ENCODE assay signal across 20 cellular contexts in the genomic region with DNA sequence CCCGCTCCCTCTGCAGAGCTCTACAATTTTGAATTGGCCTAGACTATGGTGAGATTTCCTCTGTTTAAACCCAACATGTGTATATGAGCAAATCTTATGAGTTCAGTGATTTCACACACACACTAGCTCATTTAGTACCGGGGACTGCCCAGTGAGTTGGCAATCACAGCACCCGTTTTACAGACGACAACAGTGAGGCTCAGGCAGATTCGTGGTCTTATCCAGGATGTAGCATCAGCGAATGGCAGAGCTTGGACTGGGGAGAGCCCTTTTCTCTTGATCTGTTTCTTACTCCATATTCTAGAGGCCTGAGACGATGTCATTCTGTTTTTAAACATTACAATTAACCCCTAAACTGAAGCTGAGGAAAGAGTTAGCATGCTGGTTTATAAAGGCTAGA.
A peak's percentile ranks its signal among the peaks of the same experiment; 100 is the strongest.
DNase-seq lines count a peak whose midpoint lies in the region; ATAC-seq and TF ChIP-seq lines count a peak whose summit lies in the region.
"Had no signal": no experiment of that assay in that cellular context is flagged by ENCODE, and none has a peak within 500 bp of the region (broad histone marks: within the 10 kb centered on the region; RNA-seq: fewer than 3 reads in every experiment).

No MANE protein-coding gene starts in this region.

- peaks cover 12 to 22% (median 17%) of the 10 kb centered on the region in 4 donors for H3K4me1 Mint-ChIP-seq in CD4-positive, alpha-beta memory T cell
- H3K4me1 Mint-ChIP-seq in T-cell: peaks cover 20 to 24% (median 24%) of the 10 kb centered on the region in 3 donors
- H3K4me1 Mint-ChIP-seq in activated naive CD8-positive, alpha-beta T cell treated with anti-CD3 and anti-CD28 coated beads, Interleukin-2, amount 10 ng/mL, durations not matched to agents 7 days and 5 days: peaks cover 20% of the 10 kb centered on the region

- peaks cover 16 to 54% (median 30%) of the 10 kb centered on the region in 10 experiments for H3K4me1 ChIP-seq in BLaER1 treated with 17β-estradiol and CSF1 and Interleukin-3, amounts not matched to agents 10 nM and 100 nM
- H3K4me1 ChIP-seq in CD4-positive, alpha-beta memory T cell (ENCODE audit: insufficient read depth, low read length): peaks cover 18% of the 10 kb centered on the region
- H3K4me1 ChIP-seq: gastrocnemius medialis had no signal

- POLR2A ChIA-PET in CD4-positive, alpha-beta memory T cell (lab: Charles Lee; ENCODE audit: partially characterized antibody): interaction anchor here (1.2 kb wide), 1 partner anchor 451 kb away, joined by 3 read pairs; no protein-coding TSS in a partner anchor
- POLR2A ChIA-PET in T-cell (lab: Charles Lee): interaction anchor here in 1 of 2 donors (0.7 kb wide), 1 partner anchor 34 kb away, joined by 8 read pairs; no protein-coding TSS in a partner anchor
- POLR2A ChIA-PET in activated naive CD8-positive, alpha-beta T cell treated with anti-CD3 and anti-CD28 coated beads, Interleukin-2, amount 10 ng/mL, durations not matched to agents 7 days and 5 days (lab: Charles Lee): interaction anchor here (0.9 to 1.6 kb wide), 2 partner anchors 14 to 451 kb away, joined by 3 to 6 read pairs; a partner anchor contains a TSS

- no peaks in the 10 kb centered on the region for H4K20me1 ChIP-seq in BLaER1 treated with 17β-estradiol and CSF1 and Interleukin-3, amounts not matched to agents 10 nM and 100 nM

- intact Hi-C loops in CD4-positive, alpha-beta memory T cell (cut with micrococcal nuclease): loop anchor here (5.0 kb wide), 1 partner anchor 36 kb away; no protein-coding TSS in a partner anchor

- no peaks in the 10 kb centered on the region for H3K27me3 ChIP-seq in BLaER1 treated with 17β-estradiol and CSF1 and Interleukin-3, amounts not matched to agents 10 nM and 100 nM
- H3K27me3 ChIP-seq in CD4-positive, alpha-beta memory T cell (ENCODE audit: insufficient read depth, low read length): no peaks in the 10 kb centered on the region
- no peaks in the 10 kb centered on the region for H3K27me3 ChIP-seq in WERI-Rb-1 (ENCODE audit: insufficient read depth, low read depth, severe bottlenecking)
- H3K27me3 ChIP-seq: gastrocnemius medialis had no signal

- H3K9me3 ChIP-seq in BLaER1 treated with 17β-estradiol and CSF1 and Interleukin-3, amounts not matched to agents 10 nM and 100 nM (replicated peaks in 1 of 11): peaks cover 2 to 22% (median 11%) of the 10 kb centered on the region in 11 experiments; a peak in 18 of 22 replicates
- no peaks in the 10 kb centered on the region for H3K9me3 ChIP-seq in CD4-positive, alpha-beta memory T cell (ENCODE audit: control insufficient read depth in 1 of 2, low read length in 2 of 2)
- no peaks in the 10 kb centered on the region for H3K9me3 ChIP-seq in WERI-Rb-1 (ENCODE audit: severe bottlenecking)
- H3K9me3 ChIP-seq: gastrocnemius medialis had no signal

- no peak for ATAC-seq in T-cell (replicated peaks in 1 of 4)
- no peak for ATAC-seq in activated naive CD8-positive, alpha-beta T cell treated with anti-CD3 and anti-CD28 coated beads, Interleukin-2, amount 10 ng/mL, durations not matched to agents 7 days and 5 days (ENCODE audit: low read depth)
- no peak for ATAC-seq in HG02588 (IDR thresholded peaks at IDR 0.05; ENCODE audit: unreplicated experiment)
- no peak for ATAC-seq in GM21786 (IDR thresholded peaks at IDR 0.05; ENCODE audit: unreplicated experiment)
- ATAC-seq: gastrocnemius medialis had no signal

- no peak for TF ChIP-seq CTCF in WERI-Rb-1 (IDR thresholded peaks at IDR 0.05; ENCODE audit: low read depth, low read length)

- H3K4me2 ChIP-seq in BLaER1 treated with 17β-estradiol and CSF1 and Interleukin-3, amounts not matched to agents 10 nM and 100 nM: peak overlapping the region in 9 of 11 experiments; percentile 65 to 85 (median 79); a peak in 14 of 22 replicates

- no peak overlapping the region for H3K4me3 Mint-ChIP-seq in CD4-positive, alpha-beta memory T cell
- peak overlapping the region in 1 of 3 donors; percentile 28 for H3K4me3 Mint-ChIP-seq in T-cell
- H3K4me3 Mint-ChIP-seq in activated naive CD8-positive, alpha-beta T cell treated with anti-CD3 and anti-CD28 coated beads, Interleukin-2, amount 10 ng/mL, durations not matched to agents 7 days and 5 days: peak overlapping the region; percentile 6

- CTCF ChIA-PET in CD4-positive, alpha-beta memory T cell (lab: Charles Lee; ENCODE audit: partially characterized antibody): no interaction called here
- CTCF ChIA-PET in T-cell (lab: Charles Lee): interaction anchor here in 1 of 2 donors (1.4 kb wide), 1 partner anchor 9 kb away, joined by 3 read pairs; no protein-coding TSS in a partner anchor

- H3K9me3 Mint-ChIP-seq in CD4-positive, alpha-beta memory T cell: peaks cover 0 to 6% (median 3%) of the 10 kb centered on the region in 8 donors
- H3K9me3 Mint-ChIP-seq in T-cell: peaks cover 0 to 8% (median 4%) of the 10 kb centered on the region in 3 donors
- H3K9me3 Mint-ChIP-seq in activated naive CD8-positive, alpha-beta T cell treated with anti-CD3 and anti-CD28 coated beads, Interleukin-2, amount 10 ng/mL, durations not matched to agents 7 days and 5 days: peaks cover 7% of the 10 kb centered on the region

- no peaks in the 10 kb centered on the region for H3K36me3 ChIP-seq in BLaER1 treated with 17β-estradiol and CSF1 and Interleukin-3, amounts not matched to agents 10 nM and 100 nM
- H3K36me3 ChIP-seq in CD4-positive, alpha-beta memory T cell (ENCODE audit: insufficient read depth, low read length): no peaks in the 10 kb centered on the region
- H3K36me3 ChIP-seq in WERI-Rb-1: no peaks in the 10 kb centered on the region
- H3K36me3 ChIP-seq: gastrocnemius medialis had no signal

- H3K27me3 Mint-ChIP-seq in CD4-positive, alpha-beta memory T cell: peaks cover 0 to 2% of the 10 kb centered on the region in 2 donors
- H3K27me3 Mint-ChIP-seq in T-cell: peaks cover 0 to 6% of the 10 kb centered on the region in 2 donors
- H3K27me3 Mint-ChIP-seq in activated naive CD8-positive, alpha-beta T cell treated with anti-CD3 and anti-CD28 coated beads, Interleukin-2, amount 10 ng/mL, durations not matched to agents 7 days and 5 days: no peaks in the 10 kb centered on the region

- peak overlapping the region in 5 of 7 donors; percentile 54 to 93 (median 89) for H3K27ac Mint-ChIP-seq in CD4-positive, alpha-beta memory T cell
- H3K27ac Mint-ChIP-seq in T-cell: peak overlapping the region; percentile 76 to 91
- peak overlapping the region; percentile 59 for H3K27ac Mint-ChIP-seq in activated naive CD8-positive, alpha-beta T cell treated with anti-CD3 and anti-CD28 coated beads, Interleukin-2, amount 10 ng/mL, durations not matched to agents 7 days and 5 days

- peak overlapping the region in 4 of 11 experiments; percentile 64 to 71 (median 69); a peak in 6 of 22 replicates for H3K9ac ChIP-seq in BLaER1 treated with 17β-estradiol and CSF1 and Interleukin-3, amounts not matched to agents 10 nM and 100 nM

- no peak overlapping the region for H3K4me3 ChIP-seq in BLaER1 treated with 17β-estradiol and CSF1 and Interleukin-3, amounts not matched to agents 10 nM and 100 nM
- H3K4me3 ChIP-seq in CD4-positive, alpha-beta memory T cell (ENCODE audit: low read length in 2 of 2): no peak overlapping the region
- no peak overlapping the region for H3K4me3 ChIP-seq in WERI-Rb-1 (ENCODE audit: low read depth, low read length)
- H3K4me3 ChIP-seq: gastrocnemius medialis, lung had no signal

- no peaks in the 10 kb centered on the region for H3K36me3 Mint-ChIP-seq in CD4-positive, alpha-beta memory T cell
- H3K36me3 Mint-ChIP-seq in T-cell: peaks cover 3% of the 10 kb centered on the region
- peaks cover 3% of the 10 kb centered on the region for H3K36me3 Mint-ChIP-seq in activated naive CD8-positive, alpha-beta T cell treated with anti-CD3 and anti-CD28 coated beads, Interleukin-2, amount 10 ng/mL, durations not matched to agents 7 days and 5 days

- H3K27ac ChIP-seq in BLaER1 treated with 17β-estradiol and CSF1 and Interleukin-3, amounts not matched to agents 10 nM and 100 nM: peak overlapping the region in 9 of 11 experiments; percentile 45 to 93 (median 69); a peak in 16 of 22 replicates
- H3K27ac ChIP-seq in CD4-positive, alpha-beta memory T cell (ENCODE audit: low read depth, low read length): no peak overlapping the region
- H3K27ac ChIP-seq in WERI-Rb-1: no peak overlapping the region
- H3K27ac ChIP-seq: gastrocnemius medialis had no signal

- no peak for DNase-seq in CD4-positive, alpha-beta memory T cell
- DNase-seq in T-cell: no peak
- no peak for DNase-seq in activated naive CD8-positive, alpha-beta T cell treated with anti-CD3 and anti-CD28 coated beads, Interleukin-2, amount 10 ng/mL, durations not matched to agents 7 days and 5 days
- DNase-seq in WERI-Rb-1: no peak
- DNase-seq in NCI-H1930 (lab: John Stamatoyannopoulos, UW): no peak
- DNase-seq: activated effector memory CD4-positive, alpha-beta T cell treated with anti-CD3 and anti-CD28 coated beads, Interleukin-2, amount 50 U/mL, for 16 hours; Calu3; cerebellar nuclear complex; erythroblast; gastrocnemius medialis; kidney; NCI-H2227 treated with DMSO at 0.1 percent for 48 hours; NCI-H774; SHP77 treated with DMSO at 0.1 percent for 48 hours; stimulated activated CD4-positive, alpha-beta T cell treated with anti-CD3 and anti-CD28 coated beads, Interleukin-4, amount 100 ng/mL, for 4 hours; substantia nigra had no signal

Comparison
In these comparisons a context has a peak if more than half of its experiments do, and no peak if none do; other contexts are left out.
1. H3K27ac ChIP-seq: peak in BLaER1 treated with 17β-estradiol and CSF1 and Interleukin-3, amounts not matched to agents 10 nM and 100 nM (9 of 11); none in CD4-positive, alpha-beta memory T cell (single experiment) and WERI-Rb-1 (single experiment).
2. Peak in every context shown above with its lines, with median percentiles within 50 percentile points of each other: H3K27ac Mint-ChIP-seq.